In the genomic region with DNA sequence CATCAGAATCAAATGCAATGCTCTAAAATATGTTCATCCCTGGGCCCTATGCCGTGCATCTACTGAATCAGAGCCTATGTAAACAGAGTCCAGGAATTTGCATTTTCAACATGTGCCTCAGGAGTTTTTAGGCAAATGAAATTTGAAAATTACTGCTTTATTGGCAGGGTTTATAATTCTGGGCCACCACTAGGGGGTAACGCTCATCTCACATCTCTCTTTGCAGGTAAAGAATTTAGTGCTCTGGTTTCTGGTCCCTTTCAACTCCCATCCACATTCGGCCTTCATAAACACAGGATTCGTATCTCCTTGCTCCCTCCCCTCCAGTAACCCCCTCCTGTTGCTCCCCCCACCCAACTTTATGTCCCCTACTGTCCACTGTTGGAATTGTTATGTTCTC, we compare ENCODE assay signal across 12 cellular contexts. TPM values are rescaled to one million over a fixed set of nuclear protein-coding genes. Genes with fewer than 3 reads are reported as not detected.
DNase-seq lines count a peak whose midpoint lies in the region; ATAC-seq and TF ChIP-seq lines count a peak whose summit lies in the region.
"Had no signal": no experiment of that assay in that cellular context is flagged by ENCODE, and none has a peak within 500 bp of the region (broad histone marks: within the 10 kb centered on the region; RNA-seq: fewer than 3 reads in every experiment).

No MANE protein-coding gene starts in this region.

- H3K9me3 Mint-ChIP-seq in osteocyte (ENCODE audit: unreplicated experiment): peaks cover 4% of the 10 kb centered on the region
- H3K9me3 Mint-ChIP-seq: activated CD4-positive, alpha-beta memory T cell treated with anti-CD3 and anti-CD28 coated beads for 36 hours had no signal

- no peaks in the 10 kb centered on the region for H3K27me3 ChIP-seq in breast epithelium

- H3K27ac Mint-ChIP-seq in osteocyte (ENCODE audit: unreplicated experiment): no peak overlapping the region
- H3K27ac Mint-ChIP-seq: activated CD4-positive, alpha-beta memory T cell treated with anti-CD3 and anti-CD28 coated beads for 36 hours; IgD-negative memory B cell had no signal

- H3K36me3 ChIP-seq in breast epithelium (no peaks in the 10 kb centered on the region), mucosa of descending colon (ENCODE audit: low read depth) (no peaks in the 10 kb centered on the region)

- TF ChIP-seq CTCF in LNCAP (IDR thresholded peaks at IDR 0.05) (peak; percentile 38; the same call in 1 of the 2 replicates), breast epithelium (IDR thresholded peaks at IDR 0.05) (peak in 2 of 3 donors; percentile 17 to 26), osteocyte (IDR thresholded peaks at IDR 0.05) (peak; percentile 42), mucosa of descending colon (IDR thresholded peaks at IDR 0.05) (no peak)

- peak; percentile 28 for DNase-seq in DMS53 (lab: John Stamatoyannopoulos, UW)
- no peak for DNase-seq in DMS53 treated with DMSO at 0.1 percent for 48 hours (lab: John Stamatoyannopoulos, UW; ENCODE audit: unreplicated experiment)
- no peak for DNase-seq in breast epithelium (ENCODE audit: low spot score in 2 of 2)
- no peak for DNase-seq in osteocyte (ENCODE audit: extremely low spot score, unreplicated experiment)
- DNase-seq in mucosa of descending colon: no peak
- no peak for DNase-seq in DMS79 (lab: John Stamatoyannopoulos, UW)
- DNase-seq: activated CD4-positive, alpha-beta memory T cell treated with anti-CD3 and anti-CD28 coated beads for 36 hours; aorta; OCI-M1 had no signal

- intact Hi-C loops in breast epithelium (cut with DNase I; ENCODE audit: low total_unique reads): loop anchor here (5.0 kb wide), 1 partner anchor 1925 kb away; no protein-coding TSS in a partner anchor
- intact Hi-C loops in mucosa of descending colon (cut with DNase I, micrococcal nuclease): no loop called here

- no peak overlapping the region for H3K4me3 ChIP-seq in breast epithelium
- no peak overlapping the region for H3K4me3 ChIP-seq in mucosa of descending colon

- peaks cover 33% of the 10 kb centered on the region for H3K4me1 Mint-ChIP-seq in osteocyte (ENCODE audit: unreplicated experiment)

- no peak overlapping the region for H3K4me3 Mint-ChIP-seq in osteocyte (ENCODE audit: unreplicated experiment)
- H3K4me3 Mint-ChIP-seq: activated CD4-positive, alpha-beta memory T cell treated with anti-CD3 and anti-CD28 coated beads for 36 hours; IgD-negative memory B cell had no signal

- ATAC-seq in mucosa of descending colon: no peak
- no peak for ATAC-seq in GM18909 (IDR thresholded peaks at IDR 0.05; ENCODE audit: poor library complexity, unreplicated experiment)

- H3K27ac ChIP-seq in breast epithelium: no peak overlapping the region

- H3K36me3 Mint-ChIP-seq in osteocyte (ENCODE audit: unreplicated experiment): no peaks in the 10 kb centered on the region
- H3K36me3 Mint-ChIP-seq: activated CD4-positive, alpha-beta memory T cell treated with anti-CD3 and anti-CD28 coated beads for 36 hours had no signal

- no peaks in the 10 kb centered on the region for H3K4me1 ChIP-seq in breast epithelium
- no peaks in the 10 kb centered on the region for H3K4me1 ChIP-seq in mucosa of descending colon (ENCODE audit: low read depth)

- no peaks in the 10 kb centered on the region for H3K9me3 ChIP-seq in breast epithelium
- no peaks in the 10 kb centered on the region for H3K9me3 ChIP-seq in mucosa of descending colon

- no peak for TF ChIP-seq POLR2A in breast epithelium (IDR thresholded peaks at IDR 0.05)

- no peaks in the 10 kb centered on the region for H3K27me3 Mint-ChIP-seq in osteocyte (ENCODE audit: unreplicated experiment)

RNA-seq across cellular contexts. Expression of gene LYPD6B, which starts 49.3 kb away (rescaled TPM):
- total RNA-seq in breast epithelium (10 to 100 TPM in 2 of 3 donors, under 1 TPM in 1; 0.32 to 41.4 (median 21.0) TPM), osteocyte (13.5 and 14.5 TPM in 2 replicates), mucosa of descending colon (1 to 10 TPM in 2 of 3 donors, under 1 TPM in 1; 0.28 to 1.7 (median 1.1) TPM)
- total RNA-seq: activated CD4-positive, alpha-beta memory T cell treated with anti-CD3 and anti-CD28 coated beads for 36 hours; aorta had no signal
